Comparison of ENCODE assay signal across 13 cellular contexts in the genomic region with DNA sequence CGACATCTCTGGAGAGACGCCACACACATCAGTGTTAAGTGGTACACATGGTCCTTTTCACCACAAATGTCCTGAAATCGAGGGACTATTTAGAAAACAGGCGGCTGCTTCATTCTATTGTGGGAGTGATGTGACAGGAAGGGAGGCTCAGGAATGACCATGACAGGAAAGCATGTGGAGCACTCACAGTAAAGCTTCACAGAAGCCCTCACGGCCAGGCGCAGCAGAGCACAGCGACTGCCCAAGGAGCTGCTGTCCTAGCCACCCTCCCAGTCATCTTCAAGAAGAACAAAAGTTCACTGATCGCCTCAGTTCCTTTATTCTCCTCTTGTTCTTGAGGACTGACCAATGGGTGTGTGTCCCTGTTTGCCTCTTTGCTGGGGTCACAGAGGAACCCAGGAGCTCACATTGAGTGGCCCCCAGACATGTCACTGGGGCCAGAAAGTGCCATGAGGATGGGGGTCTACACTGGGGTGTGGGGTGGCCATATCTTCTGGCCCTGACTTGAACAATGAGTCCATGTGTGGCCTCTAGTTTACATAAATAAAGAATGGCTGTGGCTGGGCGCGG.
A peak's percentile ranks its signal among the peaks of the same experiment; 100 is the strongest.
DNase-seq lines count a peak whose midpoint lies in the region; ATAC-seq and TF ChIP-seq lines count a peak whose summit lies in the region.
"Had no signal": no experiment of that assay in that cellular context is flagged by ENCODE, and none has a peak within 500 bp of the region (broad histone marks: within the 10 kb centered on the region; RNA-seq: fewer than 3 reads in every experiment).

No MANE protein-coding gene starts in this region.

- peaks cover 15% of the 10 kb centered on the region for H3K36me3 Mint-ChIP-seq in activated CD4-positive, alpha-beta memory T cell treated with anti-CD3 and anti-CD28 coated beads for 36 hours
- H3K36me3 Mint-ChIP-seq in activated CD4-positive, alpha-beta memory T cell treated with anti-CD3 and anti-CD28 coated beads, Interleukin-2, amount 10 ng/mL, durations not matched to agents 7 days and 5 days (ENCODE audit: low read depth): peaks cover 40% of the 10 kb centered on the region
- H3K36me3 Mint-ChIP-seq in stimulated activated effector memory CD8-positive, alpha-beta T cell treated with anti-CD3 and anti-CD28 coated beads, Interleukin-12 subunit alpha, Interleukin-12 subunit beta, amount 100 ng/mL, for 72 hours: peaks cover 15% of the 10 kb centered on the region
- no peaks in the 10 kb centered on the region for H3K36me3 Mint-ChIP-seq in Caco-2 (ENCODE audit: insufficient read depth, unreplicated experiment)
- H3K36me3 Mint-ChIP-seq: activated naive CD8-positive, alpha-beta T cell treated with anti-CD3 and anti-CD28 coated beads, Interleukin-2, amount 10 ng/mL, durations not matched to agents 7 days and 5 days had no signal

- H3K27me3 ChIP-seq in layer of hippocampus (ENCODE audit: control insufficient read depth, insufficient read depth, low read length) (no peaks in the 10 kb centered on the region), Caco-2 (replicated peaks; ENCODE audit: control insufficient read depth, insufficient read depth, low read length) (no peaks in the 10 kb centered on the region)

- H3K4me1 Mint-ChIP-seq in activated CD4-positive, alpha-beta memory T cell treated with anti-CD3 and anti-CD28 coated beads for 36 hours (ENCODE audit: low read depth): peaks cover 90% of the 10 kb centered on the region
- H3K4me1 Mint-ChIP-seq in activated CD4-positive, alpha-beta memory T cell treated with anti-CD3 and anti-CD28 coated beads, Interleukin-2, amount 10 ng/mL, durations not matched to agents 7 days and 5 days: peaks cover 80% of the 10 kb centered on the region
- H3K4me1 Mint-ChIP-seq in stimulated activated effector memory CD8-positive, alpha-beta T cell treated with anti-CD3 and anti-CD28 coated beads, Interleukin-12 subunit alpha, Interleukin-12 subunit beta, amount 100 ng/mL, for 72 hours: peaks cover 64% of the 10 kb centered on the region
- H3K4me1 Mint-ChIP-seq in Caco-2 (ENCODE audit: low read depth, unreplicated experiment): peaks cover 24% of the 10 kb centered on the region

- CTCF ChIA-PET in activated CD4-positive, alpha-beta memory T cell treated with anti-CD3 and anti-CD28 coated beads for 36 hours (lab: Charles Lee): interaction anchor here (0.6 to 9.7 kb wide), 7 partner anchors 9 to 439 kb away, joined by 3 to 237 read pairs (median 4); no protein-coding TSS in a partner anchor
- CTCF ChIA-PET in activated CD4-positive, alpha-beta memory T cell treated with anti-CD3 and anti-CD28 coated beads, Interleukin-2, amount 10 ng/mL, durations not matched to agents 7 days and 5 days (lab: Charles Lee): interaction anchor here (0.8 to 13.1 kb wide), 9 partner anchors 8 to 101 kb away, joined by 3 to 365 read pairs (median 4); a partner anchor contains a TSS
- CTCF ChIA-PET in Caco-2 (lab: Charles Lee): no interaction called here

- POLR2A ChIA-PET in activated CD4-positive, alpha-beta memory T cell treated with anti-CD3 and anti-CD28 coated beads for 36 hours (lab: Charles Lee): interaction anchor here (1.4 to 4.0 kb wide), 4 partner anchors 14 to 23 kb away, joined by 7 to 21 read pairs (median 10); no protein-coding TSS in a partner anchor
- POLR2A ChIA-PET in activated CD4-positive, alpha-beta memory T cell treated with anti-CD3 and anti-CD28 coated beads, Interleukin-2, amount 10 ng/mL, durations not matched to agents 7 days and 5 days (lab: Charles Lee): interaction anchor here (4.8 to 12.0 kb wide), 3 partner anchors 13 to 24 kb away, joined by 29 to 144 read pairs (median 52); no protein-coding TSS in a partner anchor
- POLR2A ChIA-PET in Caco-2 (lab: Charles Lee): no interaction called here

- H3K27ac Mint-ChIP-seq in activated CD4-positive, alpha-beta memory T cell treated with anti-CD3 and anti-CD28 coated beads for 36 hours: peak overlapping the region; percentile 19
- no peak overlapping the region for H3K27ac Mint-ChIP-seq in activated CD4-positive, alpha-beta memory T cell treated with anti-CD3 and anti-CD28 coated beads, Interleukin-2, amount 10 ng/mL, durations not matched to agents 7 days and 5 days
- H3K27ac Mint-ChIP-seq in stimulated activated effector memory CD8-positive, alpha-beta T cell treated with anti-CD3 and anti-CD28 coated beads, Interleukin-12 subunit alpha, Interleukin-12 subunit beta, amount 100 ng/mL, for 72 hours: peak overlapping the region; percentile 75
- no peak overlapping the region for H3K27ac Mint-ChIP-seq in Caco-2 (ENCODE audit: unreplicated experiment)

- H3K36me3 ChIP-seq in Caco-2 (ENCODE audit: control insufficient read depth, insufficient read depth, low read length): no peaks in the 10 kb centered on the region

- no peak for TF ChIP-seq CTCF in Caco-2 (IDR thresholded peaks at IDR 0.05; ENCODE audit: insufficient read depth in 1 of 2, low read depth in 1 of 2, low read length in 1 of 2, severe bottlenecking in 1 of 2, unreplicated experiment in 1 of 2)

- DNase-seq in activated CD4-positive, alpha-beta memory T cell treated with anti-CD3 and anti-CD28 coated beads for 36 hours: no peak
- no peak for DNase-seq in activated CD4-positive, alpha-beta memory T cell treated with anti-CD3 and anti-CD28 coated beads, Interleukin-2, amount 10 ng/mL, durations not matched to agents 7 days and 5 days
- DNase-seq in UCSD-AML1 (lab: John Stamatoyannopoulos, UW; ENCODE audit: unreplicated experiment) (peak; percentile 34), GM03348 (ENCODE audit: low spot score) (no peak), Caco-2 (no peak)
- no peak for DNase-seq in stimulated activated effector memory CD8-positive, alpha-beta T cell treated with anti-CD3 and anti-CD28 coated beads, Interleukin-12 subunit alpha, Interleukin-12 subunit beta, amount 100 ng/mL, for 72 hours (ENCODE audit: low spot score in 2 of 2)
- DNase-seq: activated naive CD8-positive, alpha-beta T cell treated with anti-CD3 and anti-CD28 coated beads, Interleukin-2, amount 10 ng/mL, durations not matched to agents 7 days and 5 days; GOT3; SIG-M5; stimulated activated CD4-positive, alpha-beta T cell treated with anti-CD3 and anti-CD28 coated beads, Interleukin-12 subunit alpha, Interleukin-12 subunit beta, amount 100 ng/mL, for 4 hours had no signal

- H3K9me3 Mint-ChIP-seq in activated CD4-positive, alpha-beta memory T cell treated with anti-CD3 and anti-CD28 coated beads for 36 hours: no peaks in the 10 kb centered on the region
- no peaks in the 10 kb centered on the region for H3K9me3 Mint-ChIP-seq in activated CD4-positive, alpha-beta memory T cell treated with anti-CD3 and anti-CD28 coated beads, Interleukin-2, amount 10 ng/mL, durations not matched to agents 7 days and 5 days
- no peaks in the 10 kb centered on the region for H3K9me3 Mint-ChIP-seq in stimulated activated effector memory CD8-positive, alpha-beta T cell treated with anti-CD3 and anti-CD28 coated beads, Interleukin-12 subunit alpha, Interleukin-12 subunit beta, amount 100 ng/mL, for 72 hours
- H3K9me3 Mint-ChIP-seq in Caco-2 (ENCODE audit: unreplicated experiment): no peaks in the 10 kb centered on the region
- H3K9me3 Mint-ChIP-seq: activated naive CD8-positive, alpha-beta T cell treated with anti-CD3 and anti-CD28 coated beads, Interleukin-2, amount 10 ng/mL, durations not matched to agents 7 days and 5 days had no signal

- peaks cover 42% of the 10 kb centered on the region for H3K4me1 ChIP-seq in Caco-2

- no peaks in the 10 kb centered on the region for H3K27me3 Mint-ChIP-seq in activated CD4-positive, alpha-beta memory T cell treated with anti-CD3 and anti-CD28 coated beads for 36 hours
- H3K27me3 Mint-ChIP-seq in activated CD4-positive, alpha-beta memory T cell treated with anti-CD3 and anti-CD28 coated beads, Interleukin-2, amount 10 ng/mL, durations not matched to agents 7 days and 5 days: no peaks in the 10 kb centered on the region
- H3K27me3 Mint-ChIP-seq in Caco-2 (ENCODE audit: insufficient read depth, unreplicated experiment): no peaks in the 10 kb centered on the region
- H3K27me3 Mint-ChIP-seq: activated naive CD8-positive, alpha-beta T cell treated with anti-CD3 and anti-CD28 coated beads, Interleukin-2, amount 10 ng/mL, durations not matched to agents 7 days and 5 days had no signal

- H3K4me3 Mint-ChIP-seq in activated CD4-positive, alpha-beta memory T cell treated with anti-CD3 and anti-CD28 coated beads for 36 hours: no peak overlapping the region
- no peak overlapping the region for H3K4me3 Mint-ChIP-seq in activated CD4-positive, alpha-beta memory T cell treated with anti-CD3 and anti-CD28 coated beads, Interleukin-2, amount 10 ng/mL, durations not matched to agents 7 days and 5 days
- H3K4me3 Mint-ChIP-seq in stimulated activated effector memory CD8-positive, alpha-beta T cell treated with anti-CD3 and anti-CD28 coated beads, Interleukin-12 subunit alpha, Interleukin-12 subunit beta, amount 100 ng/mL, for 72 hours: no peak overlapping the region
- H3K4me3 Mint-ChIP-seq in Caco-2 (ENCODE audit: unreplicated experiment): no peak overlapping the region
- H3K4me3 Mint-ChIP-seq: activated naive CD8-positive, alpha-beta T cell treated with anti-CD3 and anti-CD28 coated beads, Interleukin-2, amount 10 ng/mL, durations not matched to agents 7 days and 5 days had no signal

- intact Hi-C loops in activated CD4-positive, alpha-beta memory T cell treated with anti-CD3 and anti-CD28 coated beads for 36 hours (cut with micrococcal nuclease): no loop called here
- intact Hi-C loops in Caco-2 (cut with micrococcal nuclease; ENCODE audit: unreplicated experiment): no loop called here

- H3K27ac ChIP-seq in layer of hippocampus (ENCODE audit: low read depth, low read length): peak overlapping the region; percentile 47

- no peak for ATAC-seq in stimulated activated effector memory CD8-positive, alpha-beta T cell treated with anti-CD3 and anti-CD28 coated beads, Interleukin-12 subunit alpha, Interleukin-12 subunit beta, amount 100 ng/mL, for 72 hours
- ATAC-seq in HG03135 (IDR thresholded peaks at IDR 0.05; ENCODE audit: unreplicated experiment): no peak

- no TSS peak for BruUV-seq in Caco-2 (replicated peaks; lab: Mats Ljungman, UMichigan)

- no peaks in the 10 kb centered on the region for H3K9me3 ChIP-seq in Caco-2

- no peak overlapping the region for H3K4me3 ChIP-seq in Caco-2 (ENCODE audit: low read depth, low read length)
- H3K4me3 ChIP-seq: coronary artery had no signal

Comparison
In these comparisons a context has a peak if more than half of its experiments do, and no peak if none do; other contexts are left out.
1. H3K27ac Mint-ChIP-seq: peak in activated CD4-positive, alpha-beta memory T cell treated with anti-CD3 and anti-CD28 coated beads for 36 hours (single experiment) and stimulated activated effector memory CD8-positive, alpha-beta T cell treated with anti-CD3 and anti-CD28 coated beads, Interleukin-12 subunit alpha, Interleukin-12 subunit beta, amount 100 ng/mL, for 72 hours (single experiment); none in activated CD4-positive, alpha-beta memory T cell treated with anti-CD3 and anti-CD28 coated beads, Interleukin-2, amount 10 ng/mL, durations not matched to agents 7 days and 5 days (single experiment) and Caco-2 (single experiment).